In the genomic region with DNA sequence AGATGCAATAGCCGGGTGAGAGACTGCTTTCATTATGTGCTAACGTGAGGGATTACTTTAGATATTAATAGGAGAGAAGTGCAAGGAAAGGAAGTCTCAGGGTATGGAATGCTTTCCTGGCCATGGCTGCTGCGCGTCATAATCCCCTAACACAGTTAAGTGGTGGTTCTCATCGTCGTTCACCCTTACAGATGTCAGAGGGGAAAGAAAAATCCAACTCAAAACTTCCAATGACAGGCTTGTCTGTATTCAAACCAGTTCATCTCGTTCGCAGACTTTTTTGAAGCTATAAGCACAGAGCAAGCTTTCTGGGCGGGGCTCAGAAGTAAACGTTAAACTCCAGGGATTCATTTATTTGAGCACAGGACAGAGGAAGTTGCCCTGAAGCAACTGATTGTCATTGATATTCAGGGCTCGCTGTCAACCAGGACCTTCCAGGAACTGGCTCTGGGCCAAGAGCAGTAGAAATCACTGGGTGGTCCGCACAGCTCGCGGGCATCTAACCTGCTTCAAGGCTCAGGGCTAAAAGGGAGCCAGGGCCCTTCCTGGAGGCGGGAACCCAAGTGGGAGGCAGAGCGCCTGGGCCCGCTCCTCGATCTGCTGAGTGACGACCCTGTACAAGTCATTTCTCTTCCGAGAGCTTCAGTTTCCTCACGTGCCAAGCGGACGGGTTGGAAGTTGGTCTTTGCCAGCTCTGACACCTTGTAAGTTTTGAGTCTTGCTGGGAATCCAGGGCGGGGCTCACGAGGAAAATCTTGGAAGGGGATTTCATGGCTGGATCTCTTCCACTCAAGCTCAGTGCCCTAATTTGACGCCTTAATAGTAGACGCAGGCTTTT, we compare ENCODE assay signal across 8 cellular contexts. TPM values are rescaled to one million over a fixed set of nuclear protein-coding genes. Genes with fewer than 3 reads are reported as not detected.
DNase-seq lines count a peak whose midpoint lies in the region; ATAC-seq and TF ChIP-seq lines count a peak whose summit lies in the region.

No MANE protein-coding gene starts in this region.

- H3K27ac Mint-ChIP-seq in naive thymus-derived CD4-positive, alpha-beta T cell, result peak overlapping the region; percentile 9 to 93 (median 83)

- H3K36me3 ChIP-seq in naive thymus-derived CD4-positive, alpha-beta T cell (ENCODE audit: control insufficient read depth in 2 of 3, insufficient read depth in 3 of 3, low read length in 3 of 3), result no peaks in the 10 kb centered on the region

- intact Hi-C loops in naive thymus-derived CD4-positive, alpha-beta T cell (cut with micrococcal nuclease), result loop anchor here (5.0 to 10.0 kb wide), 8 partner anchors 34 to 979 kb away; partner anchors contain the start of gene RTP4 (in 1 of the 2)

- H3K4me1 ChIP-seq in naive thymus-derived CD4-positive, alpha-beta T cell (ENCODE audit: control insufficient read depth in 2 of 2, insufficient read depth in 2 of 2, low read length in 2 of 2), result peaks cover 17 to 29% of the 10 kb centered on the region in 2 donors

- POLR2A ChIA-PET in naive thymus-derived CD4-positive, alpha-beta T cell (lab: Charles Lee), result interaction anchor here (0.6 to 1.9 kb wide), 10 partner anchors 8 to 412 kb away, joined by 3 to 5 read pairs (median 3); no protein-coding TSS in a partner anchor

- peaks cover 0 to 5% (median 0%) of the 10 kb centered on the region in 11 donors for H3K9me3 Mint-ChIP-seq in naive thymus-derived CD4-positive, alpha-beta T cell

- H3K27me3 ChIP-seq in HL-60 (ENCODE audit: insufficient read depth, poor library complexity, severe bottlenecking), result no peaks in the 10 kb centered on the region
- no peaks in the 10 kb centered on the region for H3K27me3 ChIP-seq in naive thymus-derived CD4-positive, alpha-beta T cell (ENCODE audit: control insufficient read depth in 2 of 2, insufficient read depth in 2 of 2, low read length in 2 of 2)

- CTCF ChIA-PET in naive thymus-derived CD4-positive, alpha-beta T cell (lab: Charles Lee), result interaction anchor here (0.6 to 0.9 kb wide), 2 partner anchors 41 to 322 kb away, joined by 3 to 4 read pairs; no protein-coding TSS in a partner anchor

- peak overlapping the region; percentile 70 for H3K4me3 ChIP-seq in HL-60 (replicated peaks; ENCODE audit: insufficient read depth, low read length)
- peak overlapping the region; percentile 86 for H3K4me3 ChIP-seq in WI38 (ENCODE audit: low read depth, low read length)
- H3K4me3 ChIP-seq in naive thymus-derived CD4-positive, alpha-beta T cell (ENCODE audit: low read length), result peak overlapping the region; percentile 76

- peaks cover 39 to 69% (median 60%) of the 10 kb centered on the region in 7 donors for H3K4me1 Mint-ChIP-seq in naive thymus-derived CD4-positive, alpha-beta T cell

- no peaks in the 10 kb centered on the region for H3K27me3 Mint-ChIP-seq in naive thymus-derived CD4-positive, alpha-beta T cell

- DNase-seq in AG20443 (ENCODE audit: low spot score) (peak; percentile 71), HL-60 (ENCODE audit: low read depth in 1 of 2, low spot score in 1 of 2) (peak in 1 of 2 experiments; percentile 10), fibroblast of gingiva (ENCODE audit: low read depth) (peak; percentile 49)
- DNase-seq in naive thymus-derived CD4-positive, alpha-beta T cell, result peak in 3 of 9 donors; percentile 7 to 18 (median 14)
- DNase-seq in effector CD4-positive, alpha-beta T cell, result no peak

- TF ChIP-seq CTCF in HL-60 (IDR thresholded peaks at IDR 0.05; ENCODE audit: insufficient read depth, low read length), result no peak
- no peak for TF ChIP-seq CTCF in WI38 (IDR thresholded peaks at IDR 0.05; ENCODE audit: low read depth, low read length)

- peaks cover 0 to 35% (median 0%) of the 10 kb centered on the region in 5 donors for H3K36me3 Mint-ChIP-seq in naive thymus-derived CD4-positive, alpha-beta T cell

- H3K27ac ChIP-seq in HL-60 (replicated peaks), result peak overlapping the region; percentile 73
- H3K27ac ChIP-seq in naive thymus-derived CD4-positive, alpha-beta T cell (ENCODE audit: low read depth, low read length), result peak overlapping the region; percentile 75

- ATAC-seq in naive thymus-derived CD4-positive, alpha-beta T cell, result no peak
- no peak for ATAC-seq in GM21447 (IDR thresholded peaks at IDR 0.05; ENCODE audit: unreplicated experiment)
- ATAC-seq in HG03521 (IDR thresholded peaks at IDR 0.05; ENCODE audit: unreplicated experiment), result no peak

- no peaks in the 10 kb centered on the region for H3K9me3 ChIP-seq in naive thymus-derived CD4-positive, alpha-beta T cell (ENCODE audit: control insufficient read depth in 2 of 3, low read length in 3 of 3)

- peak overlapping the region; percentile 78 to 95 (median 91) for H3K4me3 Mint-ChIP-seq in naive thymus-derived CD4-positive, alpha-beta T cell

RNA-seq across cellular contexts. Expression of gene LPP, which starts 1.1 kb away (rescaled TPM):
- 10 to 100 TPM; 12.5 to 95.2 (median 52.3) TPM for total RNA-seq in naive thymus-derived CD4-positive, alpha-beta T cell
- 10 to 100 TPM; 10.3 to 12.1 TPM for polyA plus RNA-seq in naive thymus-derived CD4-positive, alpha-beta T cell
